ENCODE assay signal across 12 cellular contexts in genomic region chr11:12042215-12042676, GRCh38. TPM values are rescaled to one million over a fixed set of nuclear protein-coding genes. Genes with fewer than 3 reads are reported as not detected.
DNase-seq lines count a peak whose midpoint lies in the region; ATAC-seq, FAIRE-seq and TF ChIP-seq lines count a peak whose summit lies in the region.
"Had no signal": no experiment of that assay in that cellular context is flagged by ENCODE, and none has a peak within 500 bp of the region (broad histone marks: within the 10 kb centered on the region; RNA-seq: fewer than 3 reads in every experiment).

No MANE protein-coding gene starts in this region.

- intact Hi-C loops in K562 (cut with micrococcal nuclease): loop anchor here (5.0 to 10.0 kb wide), 3 partner anchors 50 to 1007 kb away; no protein-coding TSS in a partner anchor

- no peak overlapping the region for H3K4me2 ChIP-seq in K562 (ENCODE audit: insufficient read depth, low read length)

- no peaks in the 10 kb centered on the region for H3K27me3 ChIP-seq in K562 (ENCODE audit: control insufficient read depth in 2 of 2, insufficient read depth in 2 of 2, low read length in 2 of 2)
- H3K27me3 ChIP-seq: cardiac muscle cell had no signal

- no peak for TF ChIP-seq POLR2A in K562 (conservative IDR thresholded peaks at IDR 0.05)

- ATAC-seq in K562: peak; percentile 14; the same call in 1 of the 3 replicates
- ATAC-seq in GM19023 (IDR thresholded peaks at IDR 0.05; ENCODE audit: unreplicated experiment): no peak
- ATAC-seq in GM18511 (IDR thresholded peaks at IDR 0.05; ENCODE audit: unreplicated experiment): no peak

- no peaks in the 10 kb centered on the region for H3K36me3 ChIP-seq in K562 (ENCODE audit: control insufficient read depth, insufficient read depth, low read length)
- H3K36me3 ChIP-seq: cardiac muscle cell had no signal

- CTCF ChIA-PET in K562 (lab: Yijun Ruan, JAX; ENCODE audit: low intra/inter-chr PET ratio): interaction anchor here (0.6 to 3.8 kb wide), 3 partner anchors 111 to 1256 kb away, joined by 3 to 15 read pairs (median 3); no protein-coding TSS in a partner anchor

- TF ChIP-seq CTCF in K562 (IDR thresholded peaks at IDR 0.05 in 2 of 3, conservative IDR thresholded peaks at IDR 0.05 in 1 of 3; ENCODE audit: insufficient read depth in 2 of 3, low read depth in 1 of 3, low read length in 3 of 3): no peak

- POLR2A ChIA-PET in K562 (lab: Yijun Ruan, JAX): interaction anchor here (0.6 to 1.0 kb wide), 2 partner anchors 15 to 246 kb away, joined by 3 to 4 read pairs; no protein-coding TSS in a partner anchor

- DNase-seq in Caki2 (ENCODE audit: low read depth): peak; percentile 92
- peak; percentile 98 for DNase-seq in MV-4-11 (lab: John Stamatoyannopoulos, UW)
- no peak for DNase-seq in K562 (ENCODE audit: extremely low read depth in 1 of 4, low spot score in 3 of 4)
- DNase-seq in myocyte (ENCODE audit: low read depth): peak; percentile 72
- no peak for DNase-seq in NCI-H2227 treated with DMSO at 0.1 percent for 48 hours (lab: John Stamatoyannopoulos, UW)
- no peak for DNase-seq in NCI-H2227 (lab: John Stamatoyannopoulos, UW; ENCODE audit: unreplicated experiment)
- DNase-seq: activated CD4-positive, alpha-beta T cell treated with anti-CD3 and anti-CD28 coated beads for 48 hours; NCI-H510A treated with DMSO at 0.1 percent for 48 hours; stimulated activated naive CD4-positive, alpha-beta T cell treated with Interleukin-2 at 50 U/mL for 16 hours had no signal

- H2AFZ ChIP-seq in K562 (ENCODE audit: low read depth, low read length): no peak overlapping the region; the same call in 1 of the 2 replicates

- in situ Hi-C loops in Caki2 (cut with HindIII; ENCODE audit: low pct_unique_long_range_greater_than_20kb, low sequenced_read_pairs) (no loop called here), K562 (cut with MboI) (no loop called here)

- no TSS peak for BruUV-seq in K562 (replicated peaks; lab: Mats Ljungman, UMichigan)

- no peaks in the 10 kb centered on the region for H3K9me1 ChIP-seq in K562 (ENCODE audit: control insufficient read depth, insufficient read depth, low read length)

- TF ChIP-seq EP300 in K562 (IDR thresholded peaks at IDR 0.05; ENCODE audit: low read length): peak; percentile 65; the same call in 1 of the 2 replicates

- no peak overlapping the region for H3K27ac ChIP-seq in K562 (ENCODE audit: extremely low read depth, low read depth, low read length)
- H3K27ac ChIP-seq: cardiac muscle cell had no signal

- WGBS in K562 (ENCODE audit: insufficient coverage, low coverage, missing lambda C conversion rate): 26% methylated on average over 7 of the region's 7 CpGs

- no peaks in the 10 kb centered on the region for H3K79me2 ChIP-seq in K562 (ENCODE audit: control insufficient read depth, insufficient read depth, low read length)

- peak; percentile 15 for FAIRE-seq in K562 (lab: Jason Lieb, UNC)

- H3K4me1 ChIP-seq in K562 (replicated peaks in 1 of 2; ENCODE audit: control insufficient read depth in 2 of 2, insufficient read depth in 2 of 2, low read length in 2 of 2): peaks cover 0 to 8% of the 10 kb centered on the region in 2 experiments; a peak in 3 of 5 replicates

- no peaks in the 10 kb centered on the region for H3K9me3 ChIP-seq in K562 (replicated peaks; ENCODE audit: control insufficient read depth, insufficient read depth, low read depth, low read length)

- H3K4me3 ChIP-seq in K562: no peak overlapping the region
- H3K4me3 ChIP-seq: cardiac muscle cell had no signal

- H3K9ac ChIP-seq in K562 (ENCODE audit: insufficient read depth in 1 of 2, low read depth in 2 of 2, low read length in 2 of 2): no peak overlapping the region

- TF ChIP-seq RAD21 in K562 (CRISPR knock-in tag; conservative IDR thresholded peaks at IDR 0.05 in 1 of 2, IDR thresholded peaks at IDR 0.05 in 1 of 2): 0 out of 4 replicates have a peak, but pooled peaks of 1 of the 2 experiments have one; percentile 6

- no peaks in the 10 kb centered on the region for H4K20me1 ChIP-seq in K562 (replicated peaks; ENCODE audit: control insufficient read depth, insufficient read depth, low read length)

TF ChIP-seq in K562, 482 proteins besides CTCF, POLR2A, EP300 and RAD21 (continues in another document):
- TF ChIP-seq RCOR1 (IDR thresholded peaks at IDR 0.05; ENCODE audit: borderline replicate concordance in 1 of 2, low read depth in 2 of 2, low read length in 2 of 2): 0 out of 4 replicates have a peak, but pooled peaks of 1 of the 2 experiments have one; percentile 8
- TF ChIP-seq, protein P1, sequence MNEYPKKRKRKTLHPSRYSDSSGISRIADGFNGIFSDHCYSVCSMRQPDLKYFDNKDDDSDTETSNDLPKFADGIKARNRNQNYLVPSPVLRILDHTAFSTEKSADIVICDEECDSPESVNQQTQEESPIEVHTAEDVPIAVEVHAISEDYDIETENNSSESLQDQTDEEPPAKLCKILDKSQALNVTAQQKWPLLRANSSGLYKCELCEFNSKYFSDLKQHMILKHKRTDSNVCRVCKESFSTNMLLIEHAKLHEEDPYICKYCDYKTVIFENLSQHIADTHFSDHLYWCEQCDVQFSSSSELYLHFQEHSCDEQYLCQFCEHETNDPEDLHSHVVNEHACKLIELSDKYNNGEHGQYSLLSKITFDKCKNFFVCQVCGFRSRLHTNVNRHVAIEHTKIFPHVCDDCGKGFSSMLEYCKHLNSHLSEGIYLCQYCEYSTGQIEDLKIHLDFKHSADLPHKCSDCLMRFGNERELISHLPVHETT (CRISPR knock-in tag; conservative IDR thresholded peaks at IDR 0.05 in 1 of 2, IDR thresholded peaks at IDR 0.05 in 1 of 2): no peak
- no peak for TF ChIP-seq COPS2 (conservative IDR thresholded peaks at IDR 0.05)
- TF ChIP-seq CC2D1A (IDR thresholded peaks at IDR 0.05): peak; percentile 83; the same call in 1 of the 2 replicates
- TF ChIP-seq GABPA (tag; conservative IDR thresholded peaks at IDR 0.05; ENCODE audit: low read depth): 0 out of 2 replicates have a peak, but pooled peaks have one; percentile 21
- TF ChIP-seq ATF7 (IDR thresholded peaks at IDR 0.05): peak; percentile 80
- TF ChIP-seq, protein P2, sequence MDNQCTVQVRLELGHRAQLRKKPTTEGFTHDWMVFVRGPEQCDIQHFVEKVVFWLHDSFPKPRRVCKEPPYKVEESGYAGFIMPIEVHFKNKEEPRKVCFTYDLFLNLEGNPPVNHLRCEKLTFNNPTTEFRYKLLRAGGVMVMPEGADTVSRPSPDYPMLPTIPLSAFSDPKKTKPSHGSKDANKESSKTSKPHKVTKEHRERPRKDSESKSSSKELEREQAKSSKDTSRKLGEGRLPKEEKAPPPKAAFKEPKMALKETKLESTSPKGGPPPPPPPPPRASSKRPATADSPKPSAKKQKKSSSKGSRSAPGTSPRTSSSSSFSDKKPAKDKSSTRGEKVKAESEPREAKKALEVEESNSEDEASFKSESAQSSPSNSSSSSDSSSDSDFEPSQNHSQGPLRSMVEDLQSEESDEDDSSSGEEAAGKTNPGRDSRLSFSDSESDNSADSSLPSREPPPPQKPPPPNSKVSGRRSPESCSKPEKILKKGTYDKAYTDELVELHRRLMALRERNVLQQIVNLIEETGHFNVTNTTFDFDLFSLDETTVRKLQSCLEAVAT (IDR thresholded peaks at IDR 0.05): peak in 1 of 2 experiments; percentile 66; a peak in 2 of 4 replicates
- TF ChIP-seq TRIM24 (IDR thresholded peaks at IDR 0.05): peak; percentile 92 to 95; a peak in 3 of 4 replicates
- TF ChIP-seq JUND (IDR thresholded peaks at IDR 0.05; ENCODE audit: borderline replicate concordance, low read depth, low read length): peak; percentile 27; the same call in 1 of the 2 replicates
- TF ChIP-seq JUND (tag; IDR thresholded peaks at IDR 0.05; ENCODE audit: borderline replicate concordance, low read depth, low read length): peak; percentile 55; the same call in 2 of the 3 replicates
- TF ChIP-seq ZNF3 (CRISPR knock-in tag; IDR thresholded peaks at IDR 0.05): no peak
- peak; percentile 58 for TF ChIP-seq TEAD4 (IDR thresholded peaks at IDR 0.05; ENCODE audit: low read length)
- no peak for TF ChIP-seq TEAD4 (CRISPR knock-in tag; IDR thresholded peaks at IDR 0.05; ENCODE audit: borderline replicate concordance)
- TF ChIP-seq PURB (CRISPR knock-in tag; IDR thresholded peaks at IDR 0.05; ENCODE audit: low read depth): no peak
- no peak for TF ChIP-seq CBX2 (IDR thresholded peaks at IDR 0.05; ENCODE audit: insufficient read depth, low read length, poor library complexity, severe bottlenecking)
- no peak for TF ChIP-seq ZC3H4 (CRISPR knock-in tag; IDR thresholded peaks at IDR 0.05; ENCODE audit: borderline replicate concordance)

RNA-seq across cellular contexts. Expression of gene DKK3, which starts 33.8 kb away (rescaled TPM):
- 54.2 and 67.3 TPM in 2 replicates for total RNA-seq in Caki2 (2014; rRNA removed; shearing (Covaris generic); ENCODE audit: low replicate concordance)
- not detected in 2 replicates for total RNA-seq in K562 (2011; cell fraction: chromatin; rRNA removed; ENCODE audit: low replicate concordance)
- total RNA-seq in K562 (2011; cell fraction: nucleolus; rRNA removed): not detected in 2 replicates
- total RNA-seq in K562 (2011; cell fraction: nucleoplasm; rRNA removed): not detected in 2 replicates
- total RNA-seq in K562 (2014; rRNA removed) (not detected in 2 replicates), K562 (2014; rRNA removed; fragmentation: Illumina TruSeq; extraction: Trizol) (not detected in 2 replicates), K562 (2015; rRNA removed; fragmentation: Illumina TruSeq; extraction: Trizol) (not detected in 2 replicates), K562 (2021) (0.38 and 0.40 TPM in 2 replicates), myocyte (234 and 270 TPM in 2 replicates)
- polyA plus RNA-seq in K562 (2011; rRNA removed) (0.14 TPM in 1 of 2 replicates, not detected in the other), K562 (2014; fragmentation: Illumina TruSeq; extraction: Trizol) (not detected in 2 replicates), K562 (2014; fragmentation: Nextera tagmentation; extraction: Ambion mirVana) (not detected), K562 (2014; rRNA removed) (0.85 TPM in 1 of 2 replicates, not detected in the other)
- not detected in 2 replicates for polyA plus RNA-seq in K562 (2011; cell fraction: cytosol; rRNA removed)
- not detected in 2 replicates for polyA plus RNA-seq in K562 (2011; cell fraction: nucleus; rRNA removed)
- polyA plus RNA-seq in K562 (2012): not detected in 2 replicates
- polyA minus RNA-seq in K562 (2011; rRNA and poly(A)+ RNA removed): not detected in 2 replicates
- polyA minus RNA-seq in K562 (2011; cell fraction: cytosol; rRNA and poly(A)+ RNA removed): not detected in 2 replicates
- not detected in 2 replicates for polyA minus RNA-seq in K562 (2011; cell fraction: nucleus; rRNA and poly(A)+ RNA removed)
- polyA plus RNA-seq in myocyte (2012): 665 TPM

Comparison
In these comparisons a context has a peak if more than half of its experiments do, and no peak if none do; other contexts are left out.
1. DNase-seq: peak in Caki2 (single experiment), MV-4-11 (single experiment) and myocyte (single experiment); none in K562 (0 of 4), NCI-H2227 treated with DMSO at 0.1 percent for 48 hours (single experiment) and NCI-H2227 (single experiment).
2. RNA of gene DKK3, which starts 33.8 kb away (total RNA-seq): 234 to 270 TPM in myocyte and 54.2 to 67.3 TPM in Caki2; 0.38 to 0.40 TPM in K562; every median in the first group is over 10 times any median in the second.